ENCODE assay signal across 1 cellular context in genomic region chr3:195542691-195543641, GRCh38.
TF ChIP-seq lines count a peak whose summit lies in the region.

TSS of gene PPP1R2 (minus strand) at chr3:195543325. CDS start at chr3:195543025, 300 bp downstream.

TF ChIP-seq in HepG2, 621 proteins besides CTCF, POLR2A, EP300 and RAD21 (continued from another document and continues in another):
- TF ChIP-seq, protein P1, sequence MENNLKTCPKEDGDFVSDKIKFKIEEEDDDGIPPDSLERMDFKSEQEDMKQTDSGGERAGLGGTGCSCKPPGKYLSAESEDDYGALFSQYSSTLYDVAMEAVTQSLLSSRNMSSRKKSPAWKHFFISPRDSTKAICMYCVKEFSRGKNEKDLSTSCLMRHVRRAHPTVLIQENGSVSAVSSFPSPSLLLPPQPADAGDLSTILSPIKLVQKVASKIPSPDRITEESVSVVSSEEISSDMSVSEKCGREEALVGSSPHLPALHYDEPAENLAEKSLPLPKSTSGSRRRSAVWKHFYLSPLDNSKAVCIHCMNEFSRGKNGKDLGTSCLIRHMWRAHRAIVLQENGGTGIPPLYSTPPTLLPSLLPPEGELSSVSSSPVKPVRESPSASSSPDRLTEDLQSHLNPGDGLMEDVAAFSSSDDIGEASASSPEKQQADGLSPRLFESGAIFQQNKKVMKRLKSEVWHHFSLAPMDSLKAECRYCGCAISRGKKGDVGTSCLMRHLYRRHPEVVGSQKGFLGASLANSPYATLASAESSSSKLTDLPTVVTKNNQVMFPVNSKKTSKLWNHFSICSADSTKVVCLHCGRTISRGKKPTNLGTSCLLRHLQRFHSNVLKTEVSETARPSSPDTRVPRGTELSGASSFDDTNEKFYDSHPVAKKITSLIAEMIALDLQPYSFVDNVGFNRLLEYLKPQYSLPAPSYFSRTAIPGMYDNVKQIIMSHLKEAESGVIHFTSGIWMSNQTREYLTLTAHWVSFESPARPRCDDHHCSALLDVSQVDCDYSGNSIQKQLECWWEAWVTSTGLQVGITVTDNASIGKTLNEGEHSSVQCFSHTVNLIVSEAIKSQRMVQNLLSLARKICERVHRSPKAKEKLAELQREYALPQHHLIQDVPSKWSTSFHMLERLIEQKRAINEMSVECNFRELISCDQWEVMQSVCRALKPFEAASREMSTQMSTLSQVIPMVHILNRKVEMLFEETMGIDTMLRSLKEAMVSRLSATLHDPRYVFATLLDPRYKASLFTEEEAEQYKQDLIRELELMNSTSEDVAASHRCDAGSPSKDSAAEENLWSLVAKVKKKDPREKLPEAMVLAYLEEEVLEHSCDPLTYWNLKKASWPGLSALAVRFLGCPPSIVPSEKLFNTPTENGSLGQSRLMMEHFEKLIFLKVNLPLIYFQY (CRISPR knock-in tag; IDR thresholded peaks at IDR 0.05; ENCODE audit: borderline replicate concordance): no peak
- TF ChIP-seq ERF (CRISPR knock-in tag; IDR thresholded peaks at IDR 0.05) (peak; percentile 68; the same call in 1 of the 2 replicates), PHF5A (CRISPR knock-in tag; IDR thresholded peaks at IDR 0.05; ENCODE audit: low read depth, unreplicated experiment) (no peak), FOXK1 (CRISPR knock-in tag; IDR thresholded peaks at IDR 0.05; ENCODE audit: borderline replicate concordance, low read depth) (peak; percentile 33; the same call in 1 of the 2 replicates), NBN (conservative IDR thresholded peaks at IDR 0.05) (no peak), ZNF337 (CRISPR knock-in tag; IDR thresholded peaks at IDR 0.05; ENCODE audit: borderline replicate concordance, low read depth) (no peak), FOXP4 (CRISPR knock-in tag; IDR thresholded peaks at IDR 0.05) (no peak), ZNF543 (CRISPR knock-in tag; IDR thresholded peaks at IDR 0.05) (0 out of 2 replicates have a peak, but pooled peaks have one; percentile 30), GABPA (IDR thresholded peaks at IDR 0.05; ENCODE audit: low read depth, low read length) (no peak), GABPA (CRISPR knock-in tag; IDR thresholded peaks at IDR 0.05; ENCODE audit: low read depth) (no peak), MEIS2 (CRISPR knock-in tag; IDR thresholded peaks at IDR 0.05) (no peak), MED1 (CRISPR knock-in tag; IDR thresholded peaks at IDR 0.05) (peak; percentile 41; the same call in 1 of the 2 replicates), MLLT10 (CRISPR knock-in tag; IDR thresholded peaks at IDR 0.05) (no peak), ZNF800 (CRISPR knock-in tag; IDR thresholded peaks at IDR 0.05) (0 out of 2 replicates have a peak, but pooled peaks have one; percentile 39), ZBTB7A (CRISPR knock-in tag; IDR thresholded peaks at IDR 0.05) (no peak; the same call in 1 of the 2 replicates), SMARCE1 (IDR thresholded peaks at IDR 0.05; ENCODE audit: borderline replicate concordance) (no peak), RNF219 (CRISPR knock-in tag; IDR thresholded peaks at IDR 0.05) (no peak), FOXP1 (IDR thresholded peaks at IDR 0.05) (no peak), FOXP1 (CRISPR knock-in tag; IDR thresholded peaks at IDR 0.05) (no peak), ZNF280B (CRISPR knock-in tag; IDR thresholded peaks at IDR 0.05; ENCODE audit: borderline replicate concordance) (peak; percentile 87), ZNF577 (CRISPR knock-in tag; IDR thresholded peaks at IDR 0.05; ENCODE audit: borderline replicate concordance, low read depth) (no peak), ZFX (CRISPR knock-in tag; IDR thresholded peaks at IDR 0.05; ENCODE audit: low read depth) (peak; percentile 90), POLR2G (IDR thresholded peaks at IDR 0.05; ENCODE audit: low read depth, low read length) (peak; percentile 96), ZNF501 (CRISPR knock-in tag; IDR thresholded peaks at IDR 0.05) (0 out of 2 replicates have a peak, but pooled peaks have one; percentile 26), ZNF205 (CRISPR knock-in tag; IDR thresholded peaks at IDR 0.05) (no peak), ZXDC (CRISPR knock-in tag; IDR thresholded peaks at IDR 0.05) (peak; percentile 78; the same call in 1 of the 2 replicates), NR2F2 (IDR thresholded peaks at IDR 0.05; ENCODE audit: borderline replicate concordance, low read depth) (no peak), PPARG (CRISPR knock-in tag; conservative IDR thresholded peaks at IDR 0.05) (peak; percentile 37; the same call in 1 of the 2 replicates), JUND (CRISPR knock-in tag; IDR thresholded peaks at IDR 0.05) (no peak), ZNF17 (CRISPR knock-in tag; IDR thresholded peaks at IDR 0.05) (no peak), HOXA3 (CRISPR knock-in tag; IDR thresholded peaks at IDR 0.05) (peak; percentile 46), NR1H2 (CRISPR knock-in tag; IDR thresholded peaks at IDR 0.05; ENCODE audit: borderline replicate concordance, low read depth) (no peak), CBX1 (IDR thresholded peaks at IDR 0.05; ENCODE audit: low read depth) (peak; percentile 5), ZNF644 (CRISPR knock-in tag; IDR thresholded peaks at IDR 0.05; ENCODE audit: low read depth) (no peak), DMAP1 (CRISPR knock-in tag; IDR thresholded peaks at IDR 0.05) (peak; percentile 49; the same call in 1 of the 2 replicates), NR2F1 (CRISPR knock-in tag; IDR thresholded peaks at IDR 0.05) (no peak), PCBP1 (IDR thresholded peaks at IDR 0.05; ENCODE audit: borderline replicate concordance, low read depth, low read length) (no peak)
- TF ChIP-seq, protein P2, sequence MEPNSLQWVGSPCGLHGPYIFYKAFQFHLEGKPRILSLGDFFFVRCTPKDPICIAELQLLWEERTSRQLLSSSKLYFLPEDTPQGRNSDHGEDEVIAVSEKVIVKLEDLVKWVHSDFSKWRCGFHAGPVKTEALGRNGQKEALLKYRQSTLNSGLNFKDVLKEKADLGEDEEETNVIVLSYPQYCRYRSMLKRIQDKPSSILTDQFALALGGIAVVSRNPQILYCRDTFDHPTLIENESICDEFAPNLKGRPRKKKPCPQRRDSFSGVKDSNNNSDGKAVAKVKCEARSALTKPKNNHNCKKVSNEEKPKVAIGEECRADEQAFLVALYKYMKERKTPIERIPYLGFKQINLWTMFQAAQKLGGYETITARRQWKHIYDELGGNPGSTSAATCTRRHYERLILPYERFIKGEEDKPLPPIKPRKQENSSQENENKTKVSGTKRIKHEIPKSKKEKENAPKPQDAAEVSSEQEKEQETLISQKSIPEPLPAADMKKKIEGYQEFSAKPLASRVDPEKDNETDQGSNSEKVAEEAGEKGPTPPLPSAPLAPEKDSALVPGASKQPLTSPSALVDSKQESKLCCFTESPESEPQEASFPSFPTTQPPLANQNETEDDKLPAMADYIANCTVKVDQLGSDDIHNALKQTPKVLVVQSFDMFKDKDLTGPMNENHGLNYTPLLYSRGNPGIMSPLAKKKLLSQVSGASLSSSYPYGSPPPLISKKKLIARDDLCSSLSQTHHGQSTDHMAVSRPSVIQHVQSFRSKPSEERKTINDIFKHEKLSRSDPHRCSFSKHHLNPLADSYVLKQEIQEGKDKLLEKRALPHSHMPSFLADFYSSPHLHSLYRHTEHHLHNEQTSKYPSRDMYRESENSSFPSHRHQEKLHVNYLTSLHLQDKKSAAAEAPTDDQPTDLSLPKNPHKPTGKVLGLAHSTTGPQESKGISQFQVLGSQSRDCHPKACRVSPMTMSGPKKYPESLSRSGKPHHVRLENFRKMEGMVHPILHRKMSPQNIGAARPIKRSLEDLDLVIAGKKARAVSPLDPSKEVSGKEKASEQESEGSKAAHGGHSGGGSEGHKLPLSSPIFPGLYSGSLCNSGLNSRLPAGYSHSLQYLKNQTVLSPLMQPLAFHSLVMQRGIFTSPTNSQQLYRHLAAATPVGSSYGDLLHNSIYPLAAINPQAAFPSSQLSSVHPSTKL (CRISPR knock-in tag; IDR thresholded peaks at IDR 0.05): no peak
- TF ChIP-seq, protein P3, sequence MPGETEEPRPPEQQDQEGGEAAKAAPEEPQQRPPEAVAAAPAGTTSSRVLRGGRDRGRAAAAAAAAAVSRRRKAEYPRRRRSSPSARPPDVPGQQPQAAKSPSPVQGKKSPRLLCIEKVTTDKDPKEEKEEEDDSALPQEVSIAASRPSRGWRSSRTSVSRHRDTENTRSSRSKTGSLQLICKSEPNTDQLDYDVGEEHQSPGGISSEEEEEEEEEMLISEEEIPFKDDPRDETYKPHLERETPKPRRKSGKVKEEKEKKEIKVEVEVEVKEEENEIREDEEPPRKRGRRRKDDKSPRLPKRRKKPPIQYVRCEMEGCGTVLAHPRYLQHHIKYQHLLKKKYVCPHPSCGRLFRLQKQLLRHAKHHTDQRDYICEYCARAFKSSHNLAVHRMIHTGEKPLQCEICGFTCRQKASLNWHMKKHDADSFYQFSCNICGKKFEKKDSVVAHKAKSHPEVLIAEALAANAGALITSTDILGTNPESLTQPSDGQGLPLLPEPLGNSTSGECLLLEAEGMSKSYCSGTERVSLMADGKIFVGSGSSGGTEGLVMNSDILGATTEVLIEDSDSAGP (CRISPR knock-in tag; IDR thresholded peaks at IDR 0.05; ENCODE audit: borderline replicate concordance): peak; percentile 81
- TF ChIP-seq, protein P4, sequence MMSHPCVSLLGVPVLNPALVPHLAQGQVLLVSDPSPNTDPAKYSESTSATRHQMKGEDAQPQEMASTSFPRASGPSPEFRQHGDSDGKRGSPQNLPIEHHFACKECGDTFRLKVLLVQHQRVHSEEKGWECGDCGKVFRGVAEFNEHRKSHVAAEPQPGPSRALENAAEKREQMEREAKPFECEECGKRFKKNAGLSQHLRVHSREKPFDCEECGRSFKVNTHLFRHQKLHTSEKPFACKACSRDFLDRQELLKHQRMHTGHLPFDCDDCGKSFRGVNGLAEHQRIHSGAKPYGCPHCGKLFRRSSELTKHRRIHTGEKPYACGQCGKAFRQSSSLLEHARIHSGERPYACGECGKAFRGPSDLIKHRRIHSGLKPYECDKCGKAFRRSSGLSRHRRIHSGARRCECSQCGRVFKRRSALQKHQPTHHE (CRISPR knock-in tag; IDR thresholded peaks at IDR 0.05; ENCODE audit: borderline replicate concordance): no peak
